In the genomic region with DNA sequence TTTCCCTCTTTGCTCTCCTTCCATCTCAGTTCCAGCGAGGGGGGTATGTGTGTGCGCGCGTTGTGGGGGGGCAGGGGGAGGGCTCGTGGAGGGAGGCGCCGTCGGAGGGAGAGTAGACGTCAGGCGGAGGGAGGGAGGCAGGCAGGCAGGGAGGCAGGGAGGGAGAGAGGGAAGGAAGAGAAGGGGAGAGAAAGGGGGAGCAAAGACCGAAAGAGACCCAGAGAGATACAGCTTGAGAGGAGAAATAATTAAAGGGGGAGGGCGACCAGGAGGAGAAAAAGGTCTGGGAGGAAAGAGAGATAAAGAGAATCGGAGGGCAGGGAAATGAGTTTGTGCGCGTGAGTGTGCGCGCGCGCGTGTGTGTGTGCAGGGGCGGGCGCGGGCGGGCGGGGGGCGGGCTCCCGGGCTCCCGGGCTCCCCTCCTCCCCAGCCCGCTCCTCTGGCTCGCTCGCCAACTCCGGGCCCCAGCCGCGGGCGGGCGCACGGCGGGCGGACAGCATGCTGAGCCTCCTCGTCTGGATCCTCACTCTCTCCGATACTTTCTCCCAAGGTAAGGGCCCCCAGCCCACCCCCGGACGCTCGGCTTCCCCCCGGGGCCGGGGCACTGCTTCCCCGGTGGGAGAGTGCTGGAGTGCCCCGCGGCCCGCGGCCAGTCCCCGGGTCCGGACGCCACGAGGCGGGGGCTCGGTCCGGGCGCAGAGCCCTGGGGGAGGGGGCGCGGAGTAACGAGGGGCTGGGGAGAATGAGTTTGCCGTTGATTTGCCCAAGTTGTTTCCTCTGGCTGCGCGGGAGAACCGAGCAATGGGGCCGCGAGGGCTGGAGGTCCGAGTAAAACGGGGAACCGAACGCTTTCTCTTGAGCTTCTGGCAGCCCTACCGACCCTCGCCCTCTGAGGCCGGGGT, we compare ENCODE assay signal across 9 cellular contexts. TPM values are rescaled to one million over a fixed set of nuclear protein-coding genes. Genes with fewer than 3 reads are reported as not detected.
A peak's percentile ranks its signal among the peaks of the same experiment; 100 is the strongest.
DNase-seq lines count a peak whose midpoint lies in the region; TF ChIP-seq lines count a peak whose summit lies in the region.
"Had no signal": no experiment of that assay in that cellular context is flagged by ENCODE, and none has a peak within 500 bp of the region (broad histone marks: within the 10 kb centered on the region; RNA-seq: fewer than 3 reads in every experiment).

A gene (plus strand): TSS at position 467 of the 902 bp plus-strand sequence. CDS start 32 bp downstream, at position 499.

- no peaks in the 10 kb centered on the region for H3K27me3 Mint-ChIP-seq in MCF 10A (ENCODE audit: insufficient read depth, unreplicated experiment)

- H3K9ac ChIP-seq in iPS-20b (ENCODE audit: low read depth, low read length): peak within 1 kb of the TSS; percentile 89

- in situ Hi-C loops in GM13976 (cut with MboI; ENCODE audit: low sequenced_read_pairs, unreplicated experiment): no loop called here

- 0 out of 2 replicates have a peak within 1 kb of the TSS, but pooled peaks have one; percentile 9 for H3K4me3 ChIP-seq in DOHH2 (ENCODE audit: low read length)
- H3K4me3 ChIP-seq in iPS-20b (ENCODE audit: low read length): peak within 1 kb of the TSS; percentile 94
- H3K4me3 ChIP-seq in skeletal muscle cell (ENCODE audit: low read depth, low read length): peak within 1 kb of the TSS; percentile 93

- H3K9me3 Mint-ChIP-seq in MCF 10A (ENCODE audit: unreplicated experiment): no peaks in the 10 kb centered on the region

- H3K36me3 Mint-ChIP-seq in MCF 10A (ENCODE audit: insufficient read depth, unreplicated experiment): peaks cover 7% of the 10 kb centered on the region

- intact Hi-C loops in MCF 10A (cut with micrococcal nuclease): loop anchor here (1.0 kb wide), 1 partner anchor 17 kb away; no protein-coding TSS in a partner anchor

- H3K9me3 ChIP-seq in DOHH2 (ENCODE audit: control insufficient read depth, insufficient read depth, low read length) (no peaks in the 10 kb centered on the region), iPS-20b (ENCODE audit: insufficient read depth, low read depth, low read length) (no peaks in the 10 kb centered on the region)

- TF ChIP-seq CTCF in DOHH2 (IDR thresholded peaks at IDR 0.05; ENCODE audit: low read depth, low read length, poor library complexity, severe bottlenecking) (no peak), MCF 10A (IDR thresholded peaks at IDR 0.05; ENCODE audit: unreplicated experiment) (no peak), GM13976 (IDR thresholded peaks at IDR 0.05; ENCODE audit: borderline replicate concordance, control extremely low read depth, extremely low read depth, insufficient read depth, missing control alignments) (no peak)

- 0 out of 2 replicates have a peak, but pooled peaks cover 3% of the 10 kb centered on the region for H3K4me1 ChIP-seq in DOHH2 (ENCODE audit: control insufficient read depth, low read length)
- peaks cover 27% of the 10 kb centered on the region; the same call in 1 of the 2 replicates for H3K4me1 ChIP-seq in iPS-20b (ENCODE audit: insufficient read depth, low read length)

- peak within 1 kb of the TSS; percentile 10 for H3K27ac Mint-ChIP-seq in MCF 10A (ENCODE audit: low read depth, unreplicated experiment)

- no peaks in the 10 kb centered on the region for H3K9me2 ChIP-seq in DOHH2 (replicated peaks; ENCODE audit: control insufficient read depth, low read length)

- CTCF ChIA-PET in MCF 10A (lab: Yijun Ruan, JAX): interaction anchor here (0.8 to 42.3 kb wide), 22 partner anchors 9 to 1080 kb away, joined by 3 to 2587 read pairs (median 32); a partner anchor contains a TSS

- H3F3A ChIP-seq in DOHH2 (ENCODE audit: control insufficient read depth, insufficient read depth): no peaks in the 10 kb centered on the region

- peaks cover 40% of the 10 kb centered on the region for H3K4me1 Mint-ChIP-seq in MCF 10A (ENCODE audit: insufficient read depth, unreplicated experiment)

- H3K27ac ChIP-seq in DOHH2 (ENCODE audit: low read depth, low read length) (no peak within 1 kb of the TSS), iPS-20b (ENCODE audit: low read length) (peak within 1 kb of the TSS; percentile 39)

- H3K4me3 Mint-ChIP-seq in MCF 10A (ENCODE audit: unreplicated experiment): peak within 1 kb of the TSS; percentile 72

- no peaks in the 10 kb centered on the region for H4K20me1 ChIP-seq in DOHH2 (ENCODE audit: control insufficient read depth, insufficient read depth, low read depth, low read length)

- H3K36me3 ChIP-seq in DOHH2 (ENCODE audit: control insufficient read depth, low read length): no peaks in the 10 kb centered on the region
- H3K36me3 ChIP-seq in iPS-20b (ENCODE audit: insufficient read depth, low read depth, low read length): no peaks in the 10 kb centered on the region

- no peaks in the 10 kb centered on the region for H3K79me2 ChIP-seq in DOHH2 (ENCODE audit: control insufficient read depth, low read length)

- POLR2A ChIA-PET in MCF 10A (lab: Yijun Ruan, JAX): interaction anchor here (0.8 to 8.0 kb wide), 18 partner anchors 8 to 1017 kb away, joined by 3 to 114 read pairs (median 8); a partner anchor contains a TSS

- peak; percentile 73 for DNase-seq in NCI-H1105 treated with DMSO at 0.1 percent for 48 hours (lab: John Stamatoyannopoulos, UW)
- DNase-seq in MCF 10A (ENCODE audit: unreplicated experiment): peak; percentile 66
- DNase-seq in skeletal muscle cell (ENCODE audit: low read depth): no peak
- no peak for DNase-seq in GM13976 (ENCODE audit: low spot score)
- no peak for DNase-seq in SK-N-DZ (ENCODE audit: low spot score)
- DNase-seq in DMS79 (lab: John Stamatoyannopoulos, UW): no peak

- H3K27me3 ChIP-seq in DOHH2 (ENCODE audit: control insufficient read depth, low read length) (peaks cover 49% of the 10 kb centered on the region), iPS-20b (ENCODE audit: insufficient read depth, low read length) (peaks cover 14% of the 10 kb centered on the region; the same call in 1 of the 2 replicates)

- no TSS peak for BruUV-seq in MCF 10A (replicated peaks; lab: Mats Ljungman, UMichigan)

- H3K4me2 ChIP-seq in DOHH2 (ENCODE audit: low read length): peak within 1 kb of the TSS; percentile 38

RNA-seq across cellular contexts. Expression of the gene that starts here (rescaled TPM):
- total RNA-seq in MCF 10A (2022): 73.6 and 101 TPM in 2 replicates
- 0.54 and 0.59 TPM in 2 replicates for polyA plus RNA-seq in SK-N-DZ (2014; cell fraction: cytosol; rRNA removed)
- 0.43 and 0.45 TPM in 2 replicates for polyA plus RNA-seq in SK-N-DZ (2014; cell fraction: nucleus; rRNA removed)
- total RNA-seq: T-helper 1 cell treated with Interleukin-12 subunit alpha and Interleukin-12 subunit beta and Interleukin-4 antibody, amounts not matched to agents 30 ng/mL and 1 ng/mL, for 36 hours had no signal

Comparison
In these comparisons a context has a peak if more than half of its experiments do, and no peak if none do; other contexts are left out.
1. H3K4me3 ChIP-seq: peak in every context shown above with its lines; median percentile 94 in iPS-20b; 93 in skeletal muscle cell; 9 in DOHH2.
2. DNase-seq: peak in NCI-H1105 treated with DMSO at 0.1 percent for 48 hours (single experiment) and MCF 10A (single experiment); none in skeletal muscle cell (single experiment), GM13976 (single experiment), SK-N-DZ (single experiment) and DMS79 (single experiment).